Comparison of ENCODE assay signal across 1 cellular context in the genomic region with DNA sequence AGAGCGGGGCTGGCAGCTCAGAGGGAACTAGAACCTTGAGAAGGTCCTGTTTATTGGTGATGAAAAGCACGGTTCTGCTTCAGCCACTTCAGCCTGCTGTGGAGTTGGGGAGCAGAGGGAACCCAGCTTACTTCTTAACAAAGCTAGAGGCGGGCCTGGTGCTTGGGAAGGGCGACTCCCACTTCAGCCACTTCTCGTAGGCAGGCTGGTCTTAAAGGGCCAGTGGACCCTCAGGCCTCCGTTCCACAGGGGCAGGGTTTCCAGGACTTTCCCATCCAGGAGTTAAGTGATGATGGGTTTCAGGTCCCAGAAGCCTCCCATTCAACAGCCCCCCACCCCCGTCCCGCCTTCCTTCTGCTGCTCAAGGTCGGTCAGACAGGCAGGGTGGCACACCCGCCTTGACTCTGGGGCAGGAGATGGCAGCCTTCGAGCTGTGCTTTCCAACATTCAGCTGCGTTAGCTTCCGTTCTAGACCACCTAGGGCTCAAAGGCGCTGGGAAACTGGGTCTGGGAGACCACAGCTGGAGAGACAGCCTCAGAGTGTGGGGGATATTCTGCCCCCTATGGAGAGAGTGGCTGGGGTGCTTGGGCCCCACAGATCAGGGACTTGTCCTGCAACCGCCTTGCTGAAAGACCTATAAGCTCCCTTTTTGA.
TF ChIP-seq lines count a peak whose summit lies in the region.

No MANE protein-coding gene starts in this region.

TF ChIP-seq in HepG2, 621 proteins besides CTCF, POLR2A, EP300 and RAD21:
- TF ChIP-seq ZFP91 (CRISPR knock-in tag; IDR thresholded peaks at IDR 0.05; ENCODE audit: borderline replicate concordance) (peak; percentile 78), GABPB1 (CRISPR knock-in tag; IDR thresholded peaks at IDR 0.05) (no peak), ZBTB1 (CRISPR knock-in tag; IDR thresholded peaks at IDR 0.05; ENCODE audit: borderline replicate concordance) (no peak), TCF7L2 (IDR thresholded peaks at IDR 0.05; ENCODE audit: low read depth, low read length) (no peak), ZNF251 (CRISPR knock-in tag; IDR thresholded peaks at IDR 0.05) (no peak), ZNF775 (CRISPR knock-in tag; IDR thresholded peaks at IDR 0.05; ENCODE audit: borderline replicate concordance) (no peak), YY1 (IDR thresholded peaks at IDR 0.05; ENCODE audit: insufficient read depth, insufficient replicate concordance, low read depth, low read length) (no peak), ZNF513 (CRISPR knock-in tag; conservative IDR thresholded peaks at IDR 0.05) (no peak), MYC (CRISPR knock-in tag; IDR thresholded peaks at IDR 0.05; ENCODE audit: borderline replicate concordance) (no peak), RXRA (CRISPR knock-in tag; IDR thresholded peaks at IDR 0.05) (no peak), CBX2 (IDR thresholded peaks at IDR 0.05; ENCODE audit: low read depth, low read length) (no peak), CBX2 (CRISPR knock-in tag; IDR thresholded peaks at IDR 0.05; ENCODE audit: low read depth) (0 out of 2 replicates have a peak, but pooled peaks have one; percentile 58)
- TF ChIP-seq, protein P1, sequence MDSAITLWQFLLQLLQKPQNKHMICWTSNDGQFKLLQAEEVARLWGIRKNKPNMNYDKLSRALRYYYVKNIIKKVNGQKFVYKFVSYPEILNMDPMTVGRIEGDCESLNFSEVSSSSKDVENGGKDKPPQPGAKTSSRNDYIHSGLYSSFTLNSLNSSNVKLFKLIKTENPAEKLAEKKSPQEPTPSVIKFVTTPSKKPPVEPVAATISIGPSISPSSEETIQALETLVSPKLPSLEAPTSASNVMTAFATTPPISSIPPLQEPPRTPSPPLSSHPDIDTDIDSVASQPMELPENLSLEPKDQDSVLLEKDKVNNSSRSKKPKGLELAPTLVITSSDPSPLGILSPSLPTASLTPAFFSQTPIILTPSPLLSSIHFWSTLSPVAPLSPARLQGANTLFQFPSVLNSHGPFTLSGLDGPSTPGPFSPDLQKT (CRISPR knock-in tag; IDR thresholded peaks at IDR 0.05; ENCODE audit: borderline replicate concordance), result no peak
